ENCODE assay signal across 16 cellular contexts in genomic region chrX:53654378-53654777, GRCh38. TPM values are rescaled to one million over a fixed set of nuclear protein-coding genes. Genes with fewer than 3 reads are reported as not detected.
DNase-seq lines count a peak whose midpoint lies in the region; ATAC-seq, FAIRE-seq and TF ChIP-seq lines count a peak whose summit lies in the region.
"Had no signal": no experiment of that assay in that cellular context is flagged by ENCODE, and none has a peak within 500 bp of the region (broad histone marks: within the 10 kb centered on the region; RNA-seq: fewer than 3 reads in every experiment).

No MANE protein-coding gene starts in this region.

- H3K36me3 Mint-ChIP-seq in activated CD4-positive, alpha-beta T cell treated with anti-CD3 and anti-CD28 coated beads, Interleukin-2, amount 10 ng/mL, durations not matched to agents 24 days and 14 days (ENCODE audit: low read depth): peaks cover 40% of the 10 kb centered on the region
- peaks cover 44% of the 10 kb centered on the region for H3K36me3 Mint-ChIP-seq in activated naive CD8-positive, alpha-beta T cell treated with anti-CD3 and anti-CD28 coated beads, Interleukin-2, amount 50 U/mL, for 24 hours (ENCODE audit: low read depth)
- peaks cover 21% of the 10 kb centered on the region for H3K36me3 Mint-ChIP-seq in MCF 10A (ENCODE audit: insufficient read depth, unreplicated experiment)

- BruUV-seq in MCF 10A (replicated peaks; lab: Mats Ljungman, UMichigan): no TSS peak

- H3K4me1 ChIP-seq in tibial nerve: peaks cover 0 to 12% (median 0%) of the 10 kb centered on the region in 4 donors
- H3K4me1 ChIP-seq: BLaER1 treated with 17β-estradiol and CSF1 and Interleukin-3, amounts not matched to agents 10 nM and 100 nM had no signal

- TF ChIP-seq POLR2A in tibial nerve (IDR thresholded peaks at IDR 0.05): no peak

- H3K4me3 Mint-ChIP-seq in activated CD4-positive, alpha-beta T cell treated with anti-CD3 and anti-CD28 coated beads, Interleukin-2, amount 10 ng/mL, durations not matched to agents 24 days and 14 days: no peak overlapping the region
- H3K4me3 Mint-ChIP-seq in activated naive CD8-positive, alpha-beta T cell treated with anti-CD3 and anti-CD28 coated beads, Interleukin-2, amount 50 U/mL, for 24 hours: no peak overlapping the region
- H3K4me3 Mint-ChIP-seq in MCF 10A (ENCODE audit: unreplicated experiment): no peak overlapping the region
- H3K4me3 Mint-ChIP-seq: H9 had no signal

- H3K36me3 ChIP-seq in tibial nerve: no peaks in the 10 kb centered on the region

- no peaks in the 10 kb centered on the region for H3K27me3 ChIP-seq in tibial nerve

- no peak for TF ChIP-seq EP300 in tibial nerve (IDR thresholded peaks at IDR 0.05)

- TF ChIP-seq CTCF in MCF 10A (IDR thresholded peaks at IDR 0.05; ENCODE audit: unreplicated experiment) (no peak), tibial nerve (IDR thresholded peaks at IDR 0.05) (no peak)

- no peaks in the 10 kb centered on the region for H3K27me3 Mint-ChIP-seq in activated CD4-positive, alpha-beta T cell treated with anti-CD3 and anti-CD28 coated beads, Interleukin-2, amount 10 ng/mL, durations not matched to agents 24 days and 14 days
- H3K27me3 Mint-ChIP-seq in activated naive CD8-positive, alpha-beta T cell treated with anti-CD3 and anti-CD28 coated beads, Interleukin-2, amount 50 U/mL, for 24 hours: no peaks in the 10 kb centered on the region
- peaks cover 63% of the 10 kb centered on the region for H3K27me3 Mint-ChIP-seq in MCF 10A (ENCODE audit: insufficient read depth, unreplicated experiment)

- no peak overlapping the region for H3K4me3 ChIP-seq in tibial nerve
- H3K4me3 ChIP-seq: BLaER1 treated with 17β-estradiol and CSF1 and Interleukin-3, amounts not matched to agents 10 nM and 100 nM had no signal

- FAIRE-seq in GM19239 (lab: Jason Lieb, UNC): peak; percentile 90

- CTCF ChIA-PET in MCF 10A (lab: Yijun Ruan, JAX): interaction anchor here (0.7 to 1.1 kb wide), 2 partner anchors 20 to 22 kb away, joined by 4 to 6 read pairs; no protein-coding TSS in a partner anchor

- H3K4me1 Mint-ChIP-seq in activated CD4-positive, alpha-beta T cell treated with anti-CD3 and anti-CD28 coated beads, Interleukin-2, amount 10 ng/mL, durations not matched to agents 24 days and 14 days: peaks cover 19% of the 10 kb centered on the region
- peaks cover 38% of the 10 kb centered on the region for H3K4me1 Mint-ChIP-seq in activated naive CD8-positive, alpha-beta T cell treated with anti-CD3 and anti-CD28 coated beads, Interleukin-2, amount 50 U/mL, for 24 hours
- H3K4me1 Mint-ChIP-seq in MCF 10A (ENCODE audit: insufficient read depth, unreplicated experiment): no peaks in the 10 kb centered on the region
- H3K4me1 Mint-ChIP-seq: H9 had no signal

- ATAC-seq in activated naive CD8-positive, alpha-beta T cell treated with anti-CD3 and anti-CD28 coated beads, Interleukin-2, amount 50 U/mL, for 24 hours: no peak

- no peak overlapping the region for H3K27ac ChIP-seq in tibial nerve
- H3K27ac ChIP-seq: BLaER1 treated with 17β-estradiol and CSF1 and Interleukin-3, amounts not matched to agents 10 nM and 100 nM had no signal

- 41 to 52% methylated on average over 3 of the region's 3 CpGs for WGBS in tibial nerve, 2 donors

- no peaks in the 10 kb centered on the region for H3K9me3 ChIP-seq in tibial nerve
- H3K9me3 ChIP-seq: BLaER1 treated with 17β-estradiol and CSF1 and Interleukin-3, amounts not matched to agents 10 nM and 100 nM had no signal

- H3K9me3 Mint-ChIP-seq in activated CD4-positive, alpha-beta T cell treated with anti-CD3 and anti-CD28 coated beads, Interleukin-2, amount 10 ng/mL, durations not matched to agents 24 days and 14 days: no peaks in the 10 kb centered on the region
- no peaks in the 10 kb centered on the region for H3K9me3 Mint-ChIP-seq in activated naive CD8-positive, alpha-beta T cell treated with anti-CD3 and anti-CD28 coated beads, Interleukin-2, amount 50 U/mL, for 24 hours
- no peaks in the 10 kb centered on the region for H3K9me3 Mint-ChIP-seq in MCF 10A (ENCODE audit: unreplicated experiment)

- H3K27ac Mint-ChIP-seq in activated CD4-positive, alpha-beta T cell treated with anti-CD3 and anti-CD28 coated beads, Interleukin-2, amount 10 ng/mL, durations not matched to agents 24 days and 14 days: peak overlapping the region; percentile 34
- peak overlapping the region; percentile 31 for H3K27ac Mint-ChIP-seq in activated naive CD8-positive, alpha-beta T cell treated with anti-CD3 and anti-CD28 coated beads, Interleukin-2, amount 50 U/mL, for 24 hours
- H3K27ac Mint-ChIP-seq in MCF 10A (ENCODE audit: low read depth, unreplicated experiment): no peak overlapping the region

- DNase-seq in activated CD4-positive, alpha-beta T cell treated with anti-CD3 and anti-CD28 coated beads, Interleukin-2, amount 10 ng/mL, durations not matched to agents 24 days and 14 days: no peak
- no peak for DNase-seq in activated CD4-positive, alpha-beta T cell treated with anti-CD3 and anti-CD28 coated beads, Interleukin-2, amount 50 U/mL, for 4 hours
- DNase-seq in GM19239 (ENCODE audit: insufficient read length, low spot score): no peak
- DNase-seq in activated naive CD8-positive, alpha-beta T cell treated with anti-CD3 and anti-CD28 coated beads, Interleukin-2, amount 50 U/mL, for 24 hours: no peak
- DNase-seq in iris pigment epithelial cell (ENCODE audit: low read depth): peak; percentile 18
- no peak for DNase-seq in MCF 10A (ENCODE audit: unreplicated experiment)
- no peak for DNase-seq in SW480 (ENCODE audit: low spot score)
- DNase-seq in tibial nerve (ENCODE audit: low spot score in 2 of 2): no peak
- DNase-seq: 8988T, DMS 273 treated with DMSO at 0.1 percent for 48 hours, H9, Kasumi-1, NCI-H1105 treated with DMSO at 0.1 percent for 48 hours, NCI-H1694 treated with DMSO at 0.1 percent for 48 hours, NCI-H774 had no signal

- POLR2A ChIA-PET in MCF 10A (lab: Yijun Ruan, JAX): no interaction called here

- intact Hi-C loops in activated CD4-positive, alpha-beta T cell treated with anti-CD3 and anti-CD28 coated beads, Interleukin-2, amount 10 ng/mL, durations not matched to agents 24 days and 14 days (cut with micrococcal nuclease): no loop called here
- intact Hi-C loops in MCF 10A (cut with micrococcal nuclease): no loop called here

RNA-seq across cellular contexts. Expression of gene HUWE1, which starts 32.1 kb away (rescaled TPM):
- total RNA-seq in activated CD4-positive, alpha-beta T cell treated with anti-CD3 and anti-CD28 coated beads, Interleukin-2, amount 10 ng/mL, durations not matched to agents 24 days and 14 days: 461 and 485 TPM in 2 replicates
- total RNA-seq in MCF 10A (2022) (274 TPM in 2 replicates), tibial nerve (100 to 1,000 TPM; 104 to 141 (median 119) TPM)
